ENCODE assay signal across 30 cellular contexts in genomic region chr11:133075351-133075750, GRCh38.
"Had no signal": no experiment of that assay in that cellular context is flagged by ENCODE, and none has a peak within 500 bp of the region (broad histone marks: within the 10 kb centered on the region; RNA-seq: fewer than 3 reads in every experiment).

No MANE protein-coding gene starts in this region.

- H3K9me3 ChIP-seq: adrenal gland, ascending aorta, body of pancreas, breast epithelium had no signal

- DNase-seq: activated effector memory CD4-positive, alpha-beta T cell treated with anti-CD3 and anti-CD28 coated beads, Interleukin-2, amount 50 U/mL, for 16 hours; activated effector memory CD4-positive, alpha-beta T cell treated with Interleukin-2 at 50 U/mL for 16 hours; activated gamma-delta T cell; activated gamma-delta T cell treated with Interleukin-2 at 50 U/mL for 16 hours; activated naive CD4-positive, alpha-beta T cell; activated naive CD4-positive, alpha-beta T cell treated with anti-CD3 and anti-CD28 coated beads for 36 hours; activated naive CD4-positive, alpha-beta T cell treated with anti-CD3 and anti-CD28 coated beads, Interleukin-2, amount 10 ng/mL, durations not matched to agents 7 days and 5 days; activated naive CD4-positive, alpha-beta T cell treated with anti-CD3 and anti-CD28 coated beads, Interleukin-2, amount 50 U/mL, for 16 hours; activated naive CD4-positive, alpha-beta T cell treated with Interleukin-2 at 50 U/mL for 16 hours; activated naive CD8-positive, alpha-beta T cell treated with anti-CD3 and anti-CD28 coated beads for 36 hours; activated naive CD8-positive, alpha-beta T cell treated with anti-CD3 and anti-CD28 coated beads, Interleukin-2, amount 10 ng/mL, durations not matched to agents 7 days and 5 days; activated naive CD8-positive, alpha-beta T cell treated with anti-CD3 and anti-CD28 coated beads, Interleukin-2, amount 50 U/mL, for 24 hours; activated T-cell treated with anti-CD3 and anti-CD28 coated beads, Interleukin-2, amount 50 U/mL, for 1 hour; activated T-cell treated with anti-CD3 and anti-CD28 coated beads, Interleukin-2, amount 50 U/mL, for 24 hours; activated T-cell treated with anti-CD3 and anti-CD28 coated beads, Interleukin-2, amount 50 U/mL, for 4 hours; activated T-cell treated with anti-CD3 and anti-CD28 coated beads, Interleukin-2, amount 50 U/mL, for 48 hours; activated T-cell treated with anti-CD3 and anti-CD28 coated beads, Interleukin-2, amount 50 U/mL, for 72 hours; adrenal gland; amniotic stem cell; amygdala; anterior cingulate cortex; aorta; body of pancreas; brain microvascular endothelial cell; caudate nucleus; central memory CD4-positive, alpha-beta T cell; cerebellar nuclear complex had no signal

- H3K4me3 ChIP-seq: adrenal gland, ascending aorta, body of pancreas, breast epithelium, cardiac muscle cell had no signal

- H3K27ac ChIP-seq: adrenal gland, ascending aorta, body of pancreas, brain microvascular endothelial cell, breast epithelium, cardiac muscle cell had no signal

- H3K36me3 ChIP-seq: adrenal gland, ascending aorta, brain microvascular endothelial cell, breast epithelium, cardiac muscle cell had no signal

- H3K27me3 ChIP-seq: adrenal gland, ascending aorta, brain microvascular endothelial cell had no signal

- H3K4me1 ChIP-seq: adrenal gland, ascending aorta, body of pancreas, breast epithelium had no signal
